Comparison of ENCODE assay signal across 14 cellular contexts in genomic region chr13:62524498-62524897, GRCh38.
DNase-seq lines count a peak whose midpoint lies in the region; ATAC-seq lines count a peak whose summit lies in the region.
"Had no signal": no experiment of that assay in that cellular context is flagged by ENCODE, and none has a peak within 500 bp of the region (broad histone marks: within the 10 kb centered on the region; RNA-seq: fewer than 3 reads in every experiment).

No MANE protein-coding gene starts in this region.

- ATAC-seq in HG02588 (IDR thresholded peaks at IDR 0.05; ENCODE audit: unreplicated experiment) (peak; percentile 49), HG03280 (IDR thresholded peaks at IDR 0.05; ENCODE audit: unreplicated experiment) (peak; percentile 44)
- ATAC-seq: activated T-cell treated with anti-CD3 and anti-CD28 coated beads, Interleukin-2, amount 50 U/mL, for 72 hours; CD8-positive, alpha-beta T cell had no signal

- no peaks in the 10 kb centered on the region for H3K27me3 ChIP-seq in neuron (ENCODE audit: insufficient read depth, low read length)
- H3K27me3 ChIP-seq: dorsolateral prefrontal cortex, transverse colon had no signal

- peak overlapping the region; percentile 54 for H2AFZ ChIP-seq in neuron (ENCODE audit: low read depth, low read length)
- H2AFZ ChIP-seq: parathyroid adenoma had no signal

- no peak overlapping the region for H3K27ac ChIP-seq in substantia nigra (ENCODE audit: low read depth, low read length, poor library complexity, severe bottlenecking)
- H3K27ac ChIP-seq: 22Rv1, dorsolateral prefrontal cortex, parathyroid adenoma, transverse colon had no signal

- no peaks in the 10 kb centered on the region for H3K4me1 ChIP-seq in neuron (ENCODE audit: insufficient read depth, low read length)
- H3K4me1 ChIP-seq: parathyroid adenoma, transverse colon had no signal

- H3K36me3 ChIP-seq in neuron (ENCODE audit: insufficient read depth, low read length), result no peaks in the 10 kb centered on the region
- H3K36me3 ChIP-seq: transverse colon had no signal

- H3K4me3 ChIP-seq in neuron (ENCODE audit: low read length), result no peak overlapping the region
- H3K4me3 ChIP-seq: dorsolateral prefrontal cortex, transverse colon had no signal

- DNase-seq in DMS 273 (lab: John Stamatoyannopoulos, UW; ENCODE audit: unreplicated experiment) (peak; percentile 1), DMS 273 treated with DMSO at 0.1 percent for 48 hours (lab: John Stamatoyannopoulos, UW) (no peak), head of caudate nucleus (no peak), T-helper 1 cell (no peak), substantia nigra (lab: John Stamatoyannopoulos, UW) (no peak)
- DNase-seq: activated T-cell treated with anti-CD3 and anti-CD28 coated beads, Interleukin-2, amount 50 U/mL, for 72 hours; CD8-positive, alpha-beta T cell; dorsolateral prefrontal cortex; transverse colon had no signal

- intact Hi-C loops in head of caudate nucleus (cut with DNase I), result no loop called here

- no peaks in the 10 kb centered on the region for H3K9me3 ChIP-seq in neuron (ENCODE audit: low read length)
- H3K9me3 ChIP-seq: transverse colon had no signal
